13 cellular contexts compared by ENCODE assay signal in the genomic region with DNA sequence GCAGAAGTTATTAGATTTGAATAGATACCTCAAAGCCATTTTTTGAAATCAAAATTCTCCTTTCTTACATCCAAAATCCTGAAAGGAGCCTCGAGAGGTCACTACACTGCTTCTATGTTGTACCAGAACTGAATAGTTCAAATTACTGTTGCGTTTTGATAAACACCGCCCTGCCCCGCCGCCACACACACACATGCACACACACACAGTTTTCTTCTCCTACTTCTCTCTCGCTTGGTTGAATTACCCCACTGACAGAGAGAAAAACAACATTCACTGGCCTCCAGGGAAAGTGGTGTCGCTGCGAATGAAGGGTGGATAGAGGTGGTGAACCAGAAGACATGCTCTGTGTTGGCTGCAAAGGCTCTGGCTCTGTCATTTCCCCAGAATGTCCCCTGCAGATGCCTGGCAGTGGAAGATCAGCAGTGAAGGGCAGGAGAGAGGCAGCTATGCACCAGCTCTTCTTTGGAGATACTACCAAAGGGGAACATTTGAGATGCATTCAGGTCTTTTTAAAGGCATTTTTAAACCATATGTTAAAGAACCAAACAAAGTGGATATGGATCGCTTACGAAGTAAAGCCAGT.
DNase-seq lines count a peak whose midpoint lies in the region; ATAC-seq, FAIRE-seq and TF ChIP-seq lines count a peak whose summit lies in the region.
"Had no signal": no experiment of that assay in that cellular context is flagged by ENCODE, and none has a peak within 500 bp of the region (broad histone marks: within the 10 kb centered on the region; RNA-seq: fewer than 3 reads in every experiment).

No MANE protein-coding gene starts in this region.

- no peaks in the 10 kb centered on the region for H3K36me3 ChIP-seq in astrocyte (ENCODE audit: insufficient read depth, low read length)
- H3K36me3 ChIP-seq in neural progenitor cell: no peaks in the 10 kb centered on the region
- H3K36me3 ChIP-seq: ascending aorta had no signal

- H3K4me1 ChIP-seq in A549 (peaks cover 36% of the 10 kb centered on the region), astrocyte (ENCODE audit: insufficient read depth, low read length) (no peaks in the 10 kb centered on the region), neural progenitor cell (no peaks in the 10 kb centered on the region)
- H3K4me1 ChIP-seq: ascending aorta had no signal

- H3K4me3 ChIP-seq in A549 (no peak overlapping the region), astrocyte (ENCODE audit: insufficient read depth, low read depth, low read length) (no peak overlapping the region), neural progenitor cell (no peak overlapping the region)
- H3K4me3 ChIP-seq: ascending aorta had no signal

- H3K27me3 ChIP-seq in astrocyte (ENCODE audit: insufficient read depth, low read length): no peaks in the 10 kb centered on the region
- no peaks in the 10 kb centered on the region for H3K27me3 ChIP-seq in neural progenitor cell
- H3K27me3 ChIP-seq: ascending aorta had no signal

- H3K27ac Mint-ChIP-seq in astrocyte (ENCODE audit: unreplicated experiment) (peak overlapping the region; percentile 59), neural progenitor cell (no peak overlapping the region)
- H3K27ac Mint-ChIP-seq: activated CD4-positive, alpha-beta T cell treated with anti-CD3 and anti-CD28 coated beads for 36 hours; activated T-cell treated with anti-CD3 and anti-CD28 coated beads, Interleukin-2, amount 50 U/mL, for 72 hours; T-helper 17 cell had no signal

- 77% methylated on average over 10 of the region's 10 CpGs for WGBS in A549 (ENCODE audit: missing lambda C conversion rate)

- TF ChIP-seq RAD21 in A549 (conservative IDR thresholded peaks at IDR 0.05 in 1 of 2, IDR thresholded peaks at IDR 0.05 in 1 of 2): no peak

- ATAC-seq in A549 (no peak; a peak in 1 of 6 replicates), HG02571 (IDR thresholded peaks at IDR 0.05; ENCODE audit: unreplicated experiment) (no peak)
- ATAC-seq: activated CD4-positive, alpha-beta T cell treated with anti-CD3 and anti-CD28 coated beads for 36 hours; activated T-cell treated with anti-CD3 and anti-CD28 coated beads, Interleukin-2, amount 50 U/mL, for 72 hours; T-helper 17 cell had no signal

- H3K9me3 Mint-ChIP-seq in astrocyte (ENCODE audit: unreplicated experiment) (no peaks in the 10 kb centered on the region), neural progenitor cell (peaks cover 3% of the 10 kb centered on the region)
- H3K9me3 Mint-ChIP-seq: activated T-cell treated with anti-CD3 and anti-CD28 coated beads, Interleukin-2, amount 50 U/mL, for 72 hours had no signal

- no peaks in the 10 kb centered on the region for H4K20me1 ChIP-seq in astrocyte (ENCODE audit: insufficient read depth, low read length)
- H4K20me1 ChIP-seq in neural progenitor cell (ENCODE audit: low read depth): no peaks in the 10 kb centered on the region

- peak overlapping the region in 1 of 2 experiments; percentile 23; a peak in 1 of 6 replicates for H3K27ac ChIP-seq in A549
- no peak overlapping the region for H3K27ac ChIP-seq in astrocyte (ENCODE audit: low read depth, low read length)
- no peak overlapping the region for H3K27ac ChIP-seq in neural progenitor cell
- H3K27ac ChIP-seq: ascending aorta had no signal

- H3K36me3 Mint-ChIP-seq in astrocyte (ENCODE audit: low read depth, unreplicated experiment) (no peaks in the 10 kb centered on the region), neural progenitor cell (no peaks in the 10 kb centered on the region)

- DNase-seq in A549 (ENCODE audit: low read depth in 1 of 2, low spot score in 1 of 2): no peak
- peak; percentile 26 for DNase-seq in astrocyte (ENCODE audit: low read depth)
- peak; percentile 80 for DNase-seq in globus pallidus (ENCODE audit: low spot score)
- DNase-seq in neural progenitor cell (ENCODE audit: low spot score): no peak
- DNase-seq in activated effector memory CD4-positive, alpha-beta T cell treated with Interleukin-2 at 50 U/mL for 16 hours: no peak
- no peak for DNase-seq in ecto neural progenitor cell (ENCODE audit: low spot score)
- DNase-seq in SIG-M5 (lab: John Stamatoyannopoulos, UW): no peak
- DNase-seq: activated CD4-positive, alpha-beta T cell treated with anti-CD3 and anti-CD28 coated beads for 36 hours; activated T-cell treated with anti-CD3 and anti-CD28 coated beads, Interleukin-2, amount 50 U/mL, for 72 hours; T-helper 17 cell had no signal

- POLR2A ChIA-PET in A549 (lab: Yijun Ruan, JAX): no interaction called here

- H3K27me3 Mint-ChIP-seq in astrocyte (ENCODE audit: low read depth, unreplicated experiment) (no peaks in the 10 kb centered on the region), neural progenitor cell (ENCODE audit: insufficient read depth, low read depth) (no peaks in the 10 kb centered on the region)

- H3K9ac ChIP-seq in astrocyte (ENCODE audit: low read length) (peak overlapping the region; percentile 7), neural progenitor cell (no peak overlapping the region)

- H3K9me3 ChIP-seq in A549 (no peaks in the 10 kb centered on the region), astrocyte (ENCODE audit: insufficient read depth, low read depth, low read length) (no peaks in the 10 kb centered on the region), neural progenitor cell (ENCODE audit: low read depth) (no peaks in the 10 kb centered on the region)
- H3K9me3 ChIP-seq: ascending aorta had no signal

- no peaks in the 10 kb centered on the region for H3F3A ChIP-seq in neural progenitor cell (ENCODE audit: low read depth)

- H3K4me3 Mint-ChIP-seq in astrocyte (ENCODE audit: unreplicated experiment): no peak overlapping the region
- H3K4me3 Mint-ChIP-seq in neural progenitor cell: no peak overlapping the region
- H3K4me3 Mint-ChIP-seq: activated CD4-positive, alpha-beta T cell treated with anti-CD3 and anti-CD28 coated beads for 36 hours; activated T-cell treated with anti-CD3 and anti-CD28 coated beads, Interleukin-2, amount 50 U/mL, for 72 hours; T-helper 17 cell had no signal

- H3K79me2 ChIP-seq in astrocyte (ENCODE audit: insufficient read depth, low read length) (no peaks in the 10 kb centered on the region), neural progenitor cell (ENCODE audit: low read depth) (no peaks in the 10 kb centered on the region)

- peak overlapping the region; percentile 45 for H2AFZ ChIP-seq in astrocyte (ENCODE audit: low read depth, low read length)
- H2AFZ ChIP-seq in neural progenitor cell (replicated peaks): peak overlapping the region; percentile 29

- CTCF ChIA-PET in A549 (lab: Yijun Ruan, JAX): no interaction called here

- TF ChIP-seq EP300 in A549 (IDR thresholded peaks at IDR 0.05): no peak

- FAIRE-seq in A549 (lab: Jason Lieb, UNC) (no peak), astrocyte (lab: Jason Lieb, UNC) (no peak)
- FAIRE-seq: D721Med had no signal

- H3K4me2 ChIP-seq in A549 (peak overlapping the region; percentile 42), astrocyte (ENCODE audit: low read length) (peak overlapping the region; percentile 52), neural progenitor cell (no peak overlapping the region)

- H3K4me1 Mint-ChIP-seq in astrocyte (ENCODE audit: low read depth, unreplicated experiment): peaks cover 33% of the 10 kb centered on the region
- H3K4me1 Mint-ChIP-seq in neural progenitor cell: peaks cover 26% of the 10 kb centered on the region
- H3K4me1 Mint-ChIP-seq: T-helper 17 cell had no signal

- no peak for TF ChIP-seq CTCF in A549 (IDR thresholded peaks at IDR 0.05)
- no peak for TF ChIP-seq CTCF in astrocyte (IDR thresholded peaks at IDR 0.05; ENCODE audit: insufficient read depth, low read depth, low read length)
- TF ChIP-seq CTCF in neural progenitor cell (IDR thresholded peaks at IDR 0.05): no peak

- no peak for TF ChIP-seq POLR2A in A549 (IDR thresholded peaks at IDR 0.05; ENCODE audit: low read length)

TF ChIP-seq in A549, 52 proteins besides CTCF, POLR2A, EP300 and RAD21 (continues in another document):
- TF ChIP-seq NFE2L2 (conservative IDR thresholded peaks at IDR 0.05; ENCODE audit: low read length): no peak
- no peak for TF ChIP-seq KDM1A (IDR thresholded peaks at IDR 0.05; ENCODE audit: low read depth)
- no peak for TF ChIP-seq NPAS2 (CRISPR knock-in tag; IDR thresholded peaks at IDR 0.05; ENCODE audit: borderline replicate concordance)
- no peak for TF ChIP-seq CBX8 (IDR thresholded peaks at IDR 0.05)
- no peak for TF ChIP-seq EHF (CRISPR knock-in tag; IDR thresholded peaks at IDR 0.05)
- no peak for TF ChIP-seq EHMT2 (IDR thresholded peaks at IDR 0.05; ENCODE audit: low read depth)
- no peak for TF ChIP-seq FOSB (CRISPR knock-in tag; IDR thresholded peaks at IDR 0.05)
- TF ChIP-seq, protein P1, sequence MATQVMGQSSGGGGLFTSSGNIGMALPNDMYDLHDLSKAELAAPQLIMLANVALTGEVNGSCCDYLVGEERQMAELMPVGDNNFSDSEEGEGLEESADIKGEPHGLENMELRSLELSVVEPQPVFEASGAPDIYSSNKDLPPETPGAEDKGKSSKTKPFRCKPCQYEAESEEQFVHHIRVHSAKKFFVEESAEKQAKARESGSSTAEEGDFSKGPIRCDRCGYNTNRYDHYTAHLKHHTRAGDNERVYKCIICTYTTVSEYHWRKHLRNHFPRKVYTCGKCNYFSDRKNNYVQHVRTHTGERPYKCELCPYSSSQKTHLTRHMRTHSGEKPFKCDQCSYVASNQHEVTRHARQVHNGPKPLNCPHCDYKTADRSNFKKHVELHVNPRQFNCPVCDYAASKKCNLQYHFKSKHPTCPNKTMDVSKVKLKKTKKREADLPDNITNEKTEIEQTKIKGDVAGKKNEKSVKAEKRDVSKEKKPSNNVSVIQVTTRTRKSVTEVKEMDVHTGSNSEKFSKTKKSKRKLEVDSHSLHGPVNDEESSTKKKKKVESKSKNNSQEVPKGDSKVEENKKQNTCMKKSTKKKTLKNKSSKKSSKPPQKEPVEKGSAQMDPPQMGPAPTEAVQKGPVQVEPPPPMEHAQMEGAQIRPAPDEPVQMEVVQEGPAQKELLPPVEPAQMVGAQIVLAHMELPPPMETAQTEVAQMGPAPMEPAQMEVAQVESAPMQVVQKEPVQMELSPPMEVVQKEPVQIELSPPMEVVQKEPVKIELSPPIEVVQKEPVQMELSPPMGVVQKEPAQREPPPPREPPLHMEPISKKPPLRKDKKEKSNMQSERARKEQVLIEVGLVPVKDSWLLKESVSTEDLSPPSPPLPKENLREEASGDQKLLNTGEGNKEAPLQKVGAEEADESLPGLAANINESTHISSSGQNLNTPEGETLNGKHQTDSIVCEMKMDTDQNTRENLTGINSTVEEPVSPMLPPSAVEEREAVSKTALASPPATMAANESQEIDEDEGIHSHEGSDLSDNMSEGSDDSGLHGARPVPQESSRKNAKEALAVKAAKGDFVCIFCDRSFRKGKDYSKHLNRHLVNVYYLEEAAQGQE (IDR thresholded peaks at IDR 0.05): no peak
- no peak for TF ChIP-seq ESRRA (IDR thresholded peaks at IDR 0.05; ENCODE audit: borderline replicate concordance, low read length)
- TF ChIP-seq POLR2AphosphoS2 (conservative IDR thresholded peaks at IDR 0.05; ENCODE audit: low read length): no peak
- no peak for TF ChIP-seq FOXS1 (CRISPR knock-in tag; IDR thresholded peaks at IDR 0.05)
- TF ChIP-seq HDAC2 (IDR thresholded peaks at IDR 0.05): no peak
- no peak for TF ChIP-seq MAFK (IDR thresholded peaks at IDR 0.05; ENCODE audit: partially characterized antibody)
- no peak for TF ChIP-seq ZC3H11A (IDR thresholded peaks at IDR 0.05)
- TF ChIP-seq HEYL (CRISPR knock-in tag; IDR thresholded peaks at IDR 0.05): no peak
- no peak for TF ChIP-seq JUNB (IDR thresholded peaks at IDR 0.05)

Comparison
In these comparisons a context has a peak if more than half of its experiments do, and no peak if none do; other contexts are left out.
1. DNase-seq: peak in astrocyte (single experiment) and globus pallidus (single experiment); none in A549 (0 of 2), neural progenitor cell (single experiment), activated effector memory CD4-positive, alpha-beta T cell treated with Interleukin-2 at 50 U/mL for 16 hours (single experiment), ecto neural progenitor cell (single experiment) and SIG-M5 (single experiment).